In the genomic region with DNA sequence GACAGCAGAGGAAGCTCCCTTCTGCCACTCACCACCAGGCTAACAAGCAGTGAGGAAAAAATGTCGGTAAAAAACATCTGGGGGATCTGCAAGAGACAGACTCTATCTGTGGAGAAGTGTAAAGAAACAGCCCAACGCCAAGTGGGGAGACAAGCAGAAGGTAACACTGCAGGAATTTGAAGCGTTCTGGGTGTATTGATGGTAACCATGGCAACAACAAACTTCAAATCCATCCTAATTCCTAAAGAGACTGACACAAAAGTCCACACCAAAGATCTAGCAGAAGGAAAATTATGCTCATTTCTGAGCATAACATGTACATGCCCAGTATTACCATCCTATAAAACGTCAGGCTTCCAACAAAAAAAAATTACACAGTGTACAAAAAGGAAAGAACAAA, we compare ENCODE assay signal across 1 cellular context.
TF ChIP-seq lines count a peak whose summit lies in the region.

No MANE protein-coding gene starts in this region.

TF ChIP-seq in GM23338, 12 proteins besides CTCF, POLR2A, EP300 and RAD21 (continued from another document):
- TF ChIP-seq, protein P1, sequence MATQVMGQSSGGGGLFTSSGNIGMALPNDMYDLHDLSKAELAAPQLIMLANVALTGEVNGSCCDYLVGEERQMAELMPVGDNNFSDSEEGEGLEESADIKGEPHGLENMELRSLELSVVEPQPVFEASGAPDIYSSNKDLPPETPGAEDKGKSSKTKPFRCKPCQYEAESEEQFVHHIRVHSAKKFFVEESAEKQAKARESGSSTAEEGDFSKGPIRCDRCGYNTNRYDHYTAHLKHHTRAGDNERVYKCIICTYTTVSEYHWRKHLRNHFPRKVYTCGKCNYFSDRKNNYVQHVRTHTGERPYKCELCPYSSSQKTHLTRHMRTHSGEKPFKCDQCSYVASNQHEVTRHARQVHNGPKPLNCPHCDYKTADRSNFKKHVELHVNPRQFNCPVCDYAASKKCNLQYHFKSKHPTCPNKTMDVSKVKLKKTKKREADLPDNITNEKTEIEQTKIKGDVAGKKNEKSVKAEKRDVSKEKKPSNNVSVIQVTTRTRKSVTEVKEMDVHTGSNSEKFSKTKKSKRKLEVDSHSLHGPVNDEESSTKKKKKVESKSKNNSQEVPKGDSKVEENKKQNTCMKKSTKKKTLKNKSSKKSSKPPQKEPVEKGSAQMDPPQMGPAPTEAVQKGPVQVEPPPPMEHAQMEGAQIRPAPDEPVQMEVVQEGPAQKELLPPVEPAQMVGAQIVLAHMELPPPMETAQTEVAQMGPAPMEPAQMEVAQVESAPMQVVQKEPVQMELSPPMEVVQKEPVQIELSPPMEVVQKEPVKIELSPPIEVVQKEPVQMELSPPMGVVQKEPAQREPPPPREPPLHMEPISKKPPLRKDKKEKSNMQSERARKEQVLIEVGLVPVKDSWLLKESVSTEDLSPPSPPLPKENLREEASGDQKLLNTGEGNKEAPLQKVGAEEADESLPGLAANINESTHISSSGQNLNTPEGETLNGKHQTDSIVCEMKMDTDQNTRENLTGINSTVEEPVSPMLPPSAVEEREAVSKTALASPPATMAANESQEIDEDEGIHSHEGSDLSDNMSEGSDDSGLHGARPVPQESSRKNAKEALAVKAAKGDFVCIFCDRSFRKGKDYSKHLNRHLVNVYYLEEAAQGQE (IDR thresholded peaks at IDR 0.05; ENCODE audit: unreplicated experiment), result no peak
- TF ChIP-seq, protein P2, sequence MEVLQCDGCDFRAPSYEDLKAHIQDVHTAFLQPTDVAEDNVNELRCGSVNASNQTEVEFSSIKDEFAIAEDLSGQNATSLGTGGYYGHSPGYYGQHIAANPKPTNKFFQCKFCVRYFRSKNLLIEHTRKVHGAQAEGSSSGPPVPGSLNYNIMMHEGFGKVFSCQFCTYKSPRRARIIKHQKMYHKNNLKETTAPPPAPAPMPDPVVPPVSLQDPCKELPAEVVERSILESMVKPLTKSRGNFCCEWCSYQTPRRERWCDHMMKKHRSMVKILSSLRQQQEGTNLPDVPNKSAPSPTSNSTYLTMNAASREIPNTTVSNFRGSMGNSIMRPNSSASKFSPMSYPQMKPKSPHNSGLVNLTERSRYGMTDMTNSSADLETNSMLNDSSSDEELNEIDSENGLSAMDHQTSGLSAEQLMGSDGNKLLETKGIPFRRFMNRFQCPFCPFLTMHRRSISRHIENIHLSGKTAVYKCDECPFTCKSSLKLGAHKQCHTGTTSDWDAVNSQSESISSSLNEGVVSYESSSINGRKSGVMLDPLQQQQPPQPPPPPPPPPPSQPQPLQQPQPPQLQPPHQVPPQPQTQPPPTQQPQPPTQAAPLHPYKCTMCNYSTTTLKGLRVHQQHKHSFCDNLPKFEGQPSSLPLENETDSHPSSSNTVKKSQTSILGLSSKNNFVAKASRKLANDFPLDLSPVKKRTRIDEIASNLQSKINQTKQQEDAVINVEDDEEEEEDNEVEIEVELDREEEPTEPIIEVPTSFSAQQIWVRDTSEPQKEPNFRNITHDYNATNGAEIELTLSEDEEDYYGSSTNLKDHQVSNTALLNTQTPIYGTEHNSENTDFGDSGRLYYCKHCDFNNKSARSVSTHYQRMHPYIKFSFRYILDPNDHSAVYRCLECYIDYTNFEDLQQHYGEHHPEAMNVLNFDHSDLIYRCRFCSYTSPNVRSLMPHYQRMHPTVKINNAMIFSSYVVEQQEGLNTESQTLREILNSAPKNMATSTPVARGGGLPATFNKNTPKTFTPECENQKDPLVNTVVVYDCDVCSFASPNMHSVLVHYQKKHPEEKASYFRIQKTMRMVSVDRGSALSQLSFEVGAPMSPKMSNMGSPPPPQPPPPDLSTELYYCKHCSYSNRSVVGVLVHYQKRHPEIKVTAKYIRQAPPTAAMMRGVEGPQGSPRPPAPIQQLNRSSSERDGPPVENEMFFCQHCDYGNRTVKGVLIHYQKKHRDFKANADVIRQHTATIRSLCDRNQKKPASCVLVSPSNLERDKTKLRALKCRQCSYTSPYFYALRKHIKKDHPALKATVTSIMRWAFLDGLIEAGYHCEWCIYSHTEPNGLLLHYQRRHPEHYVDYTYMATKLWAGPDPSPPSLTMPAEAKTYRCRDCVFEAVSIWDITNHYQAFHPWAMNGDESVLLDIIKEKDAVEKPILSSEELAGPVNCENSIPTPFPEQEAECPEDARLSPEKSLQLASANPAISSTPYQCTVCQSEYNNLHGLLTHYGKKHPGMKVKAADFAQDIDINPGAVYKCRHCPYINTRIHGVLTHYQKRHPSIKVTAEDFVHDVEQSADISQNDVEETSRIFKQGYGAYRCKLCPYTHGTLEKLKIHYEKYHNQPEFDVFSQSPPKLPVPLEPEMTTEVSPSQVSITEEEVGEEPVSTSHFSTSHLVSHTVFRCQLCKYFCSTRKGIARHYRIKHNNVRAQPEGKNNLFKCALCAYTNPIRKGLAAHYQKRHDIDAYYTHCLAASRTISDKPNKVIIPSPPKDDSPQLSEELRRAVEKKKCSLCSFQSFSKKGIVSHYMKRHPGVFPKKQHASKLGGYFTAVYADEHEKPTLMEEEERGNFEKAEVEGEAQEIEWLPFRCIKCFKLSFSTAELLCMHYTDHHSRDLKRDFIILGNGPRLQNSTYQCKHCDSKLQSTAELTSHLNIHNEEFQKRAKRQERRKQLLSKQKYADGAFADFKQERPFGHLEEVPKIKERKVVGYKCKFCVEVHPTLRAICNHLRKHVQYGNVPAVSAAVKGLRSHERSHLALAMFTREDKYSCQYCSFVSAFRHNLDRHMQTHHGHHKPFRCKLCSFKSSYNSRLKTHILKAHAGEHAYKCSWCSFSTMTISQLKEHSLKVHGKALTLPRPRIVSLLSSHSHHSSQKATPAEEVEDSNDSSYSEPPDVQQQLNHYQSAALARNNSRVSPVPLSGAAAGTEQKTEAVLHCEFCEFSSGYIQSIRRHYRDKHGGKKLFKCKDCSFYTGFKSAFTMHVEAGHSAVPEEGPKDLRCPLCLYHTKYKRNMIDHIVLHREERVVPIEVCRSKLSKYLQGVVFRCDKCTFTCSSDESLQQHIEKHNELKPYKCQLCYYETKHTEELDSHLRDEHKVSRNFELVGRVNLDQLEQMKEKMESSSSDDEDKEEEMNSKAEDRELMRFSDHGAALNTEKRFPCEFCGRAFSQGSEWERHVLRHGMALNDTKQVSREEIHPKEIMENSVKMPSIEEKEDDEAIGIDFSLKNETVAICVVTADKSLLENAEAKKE (CRISPR knock-in tag; IDR thresholded peaks at IDR 0.05), result no peak
- no peak for TF ChIP-seq NANOG (IDR thresholded peaks at IDR 0.05; ENCODE audit: borderline replicate concordance)
- TF ChIP-seq STAT1 (IDR thresholded peaks at IDR 0.05; ENCODE audit: unreplicated experiment), result no peak
- TF ChIP-seq POLR2AphosphoS5 (IDR thresholded peaks at IDR 0.05; ENCODE audit: low read depth), result no peak
- no peak for TF ChIP-seq ZNF331 (CRISPR knock-in tag; IDR thresholded peaks at IDR 0.05; ENCODE audit: low read depth)
- no peak for TF ChIP-seq JUNB (IDR thresholded peaks at IDR 0.05; ENCODE audit: unreplicated experiment)
